Comparison of ENCODE assay signal across 15 cellular contexts in the genomic region with DNA sequence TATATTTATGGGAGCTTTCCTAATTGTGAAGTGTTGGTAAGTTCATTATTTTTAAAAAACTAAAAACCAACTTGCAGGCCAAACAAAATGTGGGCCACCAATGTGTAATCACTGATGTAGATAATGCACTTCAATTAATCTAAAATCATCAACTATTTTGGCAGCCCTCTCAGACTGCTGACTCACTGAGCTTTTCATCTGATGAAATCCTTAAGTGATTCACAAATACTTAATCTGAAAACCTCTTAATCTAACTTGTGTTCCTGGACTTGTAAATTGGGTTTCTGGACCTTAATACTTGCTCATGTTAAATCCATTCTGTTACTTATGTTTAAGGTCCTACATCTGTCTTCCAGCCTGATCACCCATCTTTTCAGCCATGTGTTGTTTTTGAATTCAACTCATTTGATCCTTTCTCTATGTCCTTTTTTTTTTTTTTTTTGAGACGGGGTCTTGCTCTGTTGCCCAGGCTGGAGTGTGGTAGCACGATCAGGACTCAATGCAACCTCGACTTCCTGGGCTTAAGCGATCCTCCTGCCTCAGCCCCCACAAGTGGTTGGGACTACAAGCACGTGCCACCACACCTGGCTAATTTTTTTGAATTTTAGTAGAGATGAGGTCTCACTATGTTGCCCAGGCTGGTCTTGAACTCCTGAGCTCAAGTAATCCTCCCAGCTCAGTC. TPM values are rescaled to one million over a fixed set of nuclear protein-coding genes. Genes with fewer than 3 reads are reported as not detected.
DNase-seq lines count a peak whose midpoint lies in the region; ATAC-seq, FAIRE-seq and TF ChIP-seq lines count a peak whose summit lies in the region.
"Had no signal": no experiment of that assay in that cellular context is flagged by ENCODE, and none has a peak within 500 bp of the region (broad histone marks: within the 10 kb centered on the region; RNA-seq: fewer than 3 reads in every experiment).

No MANE protein-coding gene starts in this region.

- H3K9me3 Mint-ChIP-seq in activated T-cell treated with anti-CD3 and anti-CD28 coated beads, Interleukin-2, amount 50 U/mL, for 24 hours, result no peaks in the 10 kb centered on the region

- H3K9me1 ChIP-seq in K562 (ENCODE audit: control insufficient read depth, insufficient read depth, low read length), result peaks cover under 1% of the 10 kb centered on the region

- no peak for TF ChIP-seq CTCF in K562 (IDR thresholded peaks at IDR 0.05 in 2 of 3, conservative IDR thresholded peaks at IDR 0.05 in 1 of 3; ENCODE audit: insufficient read depth in 2 of 3, low read depth in 1 of 3, low read length in 3 of 3)
- no peak for TF ChIP-seq CTCF in retinal pigment epithelial cell (conservative IDR thresholded peaks at IDR 0.05; ENCODE audit: low read depth, low read length)
- TF ChIP-seq CTCF in esophagus muscularis mucosa (IDR thresholded peaks at IDR 0.05), result no peak
- no peak for TF ChIP-seq CTCF in mucosa of descending colon (IDR thresholded peaks at IDR 0.05)

- H2AFZ ChIP-seq in K562 (ENCODE audit: low read depth, low read length), result no peak overlapping the region

- no peak overlapping the region for H3K4me2 ChIP-seq in K562 (ENCODE audit: insufficient read depth, low read length)

- WGBS in K562 (ENCODE audit: insufficient coverage, low coverage, missing lambda C conversion rate), result 83% methylated on average over 3 of the region's 5 CpGs
- WGBS in esophagus muscularis mucosa, result 76% methylated on average over 5 of the region's 5 CpGs

- H3K4me1 Mint-ChIP-seq in activated T-cell treated with anti-CD3 and anti-CD28 coated beads, Interleukin-2, amount 50 U/mL, for 24 hours (ENCODE audit: low read depth), result peaks cover 76% of the 10 kb centered on the region

- H3K4me3 ChIP-seq in K562 (no peak overlapping the region), retinal pigment epithelial cell (ENCODE audit: low read length) (no peak overlapping the region), esophagus muscularis mucosa (no peak overlapping the region), mucosa of descending colon (no peak overlapping the region)
- H3K4me3 ChIP-seq: gastrocnemius medialis, upper lobe of left lung had no signal

- H3K4me1 ChIP-seq in K562 (replicated peaks in 1 of 2; ENCODE audit: control insufficient read depth in 2 of 2, insufficient read depth in 2 of 2, low read length in 2 of 2) (peaks cover 11 to 17% of the 10 kb centered on the region in 2 experiments; a peak in 4 of 5 replicates), esophagus muscularis mucosa (no peaks in the 10 kb centered on the region), mucosa of descending colon (ENCODE audit: low read depth) (no peaks in the 10 kb centered on the region)
- H3K4me1 ChIP-seq: gastrocnemius medialis had no signal

- no peak overlapping the region for H3K4me3 Mint-ChIP-seq in activated T-cell treated with anti-CD3 and anti-CD28 coated beads, Interleukin-2, amount 50 U/mL, for 24 hours

- TF ChIP-seq RAD21 in K562 (CRISPR knock-in tag; conservative IDR thresholded peaks at IDR 0.05 in 1 of 2, IDR thresholded peaks at IDR 0.05 in 1 of 2), result no peak

- H3K79me2 ChIP-seq in K562 (ENCODE audit: control insufficient read depth, insufficient read depth, low read length), result peaks cover 93% of the 10 kb centered on the region

- in situ Hi-C loops in K562 (cut with MboI), result no loop called here

- no peaks in the 10 kb centered on the region for H3K27me3 Mint-ChIP-seq in activated T-cell treated with anti-CD3 and anti-CD28 coated beads, Interleukin-2, amount 50 U/mL, for 24 hours

- H3K27me3 ChIP-seq in K562 (ENCODE audit: control insufficient read depth in 2 of 2, insufficient read depth in 2 of 2, low read length in 2 of 2) (no peaks in the 10 kb centered on the region), esophagus muscularis mucosa (no peaks in the 10 kb centered on the region)
- H3K27me3 ChIP-seq: gastrocnemius medialis, upper lobe of left lung had no signal

- peak; percentile 52 for FAIRE-seq in K562 (lab: Jason Lieb, UNC)
- FAIRE-seq: RCC 7860 had no signal

- H3K36me3 Mint-ChIP-seq in activated T-cell treated with anti-CD3 and anti-CD28 coated beads, Interleukin-2, amount 50 U/mL, for 24 hours (ENCODE audit: low read depth), result peaks cover 37% of the 10 kb centered on the region

- no peak overlapping the region for H3K9ac ChIP-seq in K562 (ENCODE audit: insufficient read depth in 1 of 2, low read depth in 2 of 2, low read length in 2 of 2)

- H3K9me3 ChIP-seq in K562 (replicated peaks; ENCODE audit: control insufficient read depth, insufficient read depth, low read depth, low read length) (no peaks in the 10 kb centered on the region), esophagus muscularis mucosa (no peaks in the 10 kb centered on the region), mucosa of descending colon (no peaks in the 10 kb centered on the region)
- H3K9me3 ChIP-seq: gastrocnemius medialis, upper lobe of left lung had no signal

- no TSS peak for BruUV-seq in K562 (replicated peaks; lab: Mats Ljungman, UMichigan)

- TF ChIP-seq EP300 in K562 (IDR thresholded peaks at IDR 0.05; ENCODE audit: low read length) (no peak), esophagus muscularis mucosa (IDR thresholded peaks at IDR 0.05) (no peak)

- H3K27ac ChIP-seq in K562 (ENCODE audit: extremely low read depth, low read depth, low read length) (peak overlapping the region; percentile 1; the same call in 1 of the 3 replicates), esophagus muscularis mucosa (replicated peaks in 1 of 4) (no peak overlapping the region)
- H3K27ac ChIP-seq: gastrocnemius medialis, upper lobe of left lung had no signal

- intact Hi-C loops in K562 (cut with micrococcal nuclease) (loop anchor here (5.0 kb wide), 1 partner anchor 138 kb away; no protein-coding TSS in a partner anchor), esophagus muscularis mucosa (cut with DNase I) (no loop called here), mucosa of descending colon (cut with DNase I, micrococcal nuclease) (no loop called here)

- no peak for DNase-seq in activated T-cell treated with anti-CD3 and anti-CD28 coated beads, Interleukin-2, amount 50 U/mL, for 24 hours
- DNase-seq in activated T-cell treated with anti-CD3 and anti-CD28 coated beads, Interleukin-2, amount 50 U/mL, for 48 hours, result no peak
- DNase-seq in NCI-H82 treated with DMSO at 0.1 percent for 48 hours (lab: John Stamatoyannopoulos, UW; ENCODE audit: unreplicated experiment) (peak; percentile 20), K562 (ENCODE audit: extremely low read depth in 1 of 4, low spot score in 3 of 4) (no peak), retinal pigment epithelial cell (ENCODE audit: low read depth) (peak; percentile 9), esophagus muscularis mucosa (ENCODE audit: extremely low spot score) (no peak), mucosa of descending colon (no peak), dermis blood vessel endothelial cell (no peak)
- DNase-seq: amygdala, gastrocnemius medialis, NCI-H1092 treated with DMSO at 0.1 percent for 48 hours, upper lobe of left lung had no signal

- peak; percentile 39; the same call in 1 of the 2 replicates for TF ChIP-seq POLR2A in K562 (conservative IDR thresholded peaks at IDR 0.05)
- TF ChIP-seq POLR2A in esophagus muscularis mucosa (IDR thresholded peaks at IDR 0.05; ENCODE audit: low read depth), result no peak

- H4K20me1 ChIP-seq in K562 (replicated peaks; ENCODE audit: control insufficient read depth, insufficient read depth, low read length), result peaks cover 6% of the 10 kb centered on the region; the same call in 1 of the 2 replicates

- POLR2A ChIA-PET in K562 (lab: Yijun Ruan, JAX), result interaction anchor here (0.7 to 1.1 kb wide), 2 partner anchors 11 to 19 kb away, joined by 3 to 4 read pairs; no protein-coding TSS in a partner anchor

- no peak for ATAC-seq in K562
- ATAC-seq in mucosa of descending colon, result no peak
- ATAC-seq: gastrocnemius medialis had no signal

- H3K27ac Mint-ChIP-seq in activated T-cell treated with anti-CD3 and anti-CD28 coated beads, Interleukin-2, amount 50 U/mL, for 24 hours, result peak overlapping the region; percentile 85
- H3K27ac Mint-ChIP-seq: progenitor cell of endocrine pancreas had no signal

- CTCF ChIA-PET in K562 (lab: Yijun Ruan, JAX; ENCODE audit: low intra/inter-chr PET ratio), result no interaction called here

- H3K36me3 ChIP-seq in K562 (ENCODE audit: control insufficient read depth, insufficient read depth, low read length) (peaks cover 78% of the 10 kb centered on the region), esophagus muscularis mucosa (no peaks in the 10 kb centered on the region), mucosa of descending colon (ENCODE audit: low read depth) (no peaks in the 10 kb centered on the region)
- H3K36me3 ChIP-seq: gastrocnemius medialis, upper lobe of left lung had no signal

RNA-seq across cellular contexts. Expression of gene PRKCB, which starts 39.0 kb away (rescaled TPM):
- 589 and 727 TPM in 2 replicates for total RNA-seq in K562 (2011; cell fraction: chromatin; rRNA removed; ENCODE audit: low replicate concordance)
- total RNA-seq in K562 (2011; cell fraction: nucleolus; rRNA removed), result 260 and 276 TPM in 2 replicates
- total RNA-seq in K562 (2011; cell fraction: nucleoplasm; rRNA removed), result 490 and 887 TPM in 2 replicates
- total RNA-seq in K562 (2014; rRNA removed), result 111 and 151 TPM in 2 replicates
- 184 and 197 TPM in 2 replicates for total RNA-seq in K562 (2014; rRNA removed; fragmentation: Illumina TruSeq; extraction: Trizol)
- 140 and 148 TPM in 2 replicates for total RNA-seq in K562 (2015; rRNA removed; fragmentation: Illumina TruSeq; extraction: Trizol)
- 199 and 214 TPM in 2 replicates for total RNA-seq in K562 (2021)
- 157 and 276 TPM in 2 replicates for polyA plus RNA-seq in K562 (2011; rRNA removed)
- polyA plus RNA-seq in K562 (2011; cell fraction: cytosol; rRNA removed), result 122 and 401 TPM in 2 replicates
- 204 and 318 TPM in 2 replicates for polyA plus RNA-seq in K562 (2011; cell fraction: nucleus; rRNA removed)
- polyA plus RNA-seq in K562 (2012), result 162 and 213 TPM in 2 replicates
- 161 and 185 TPM in 2 replicates for polyA plus RNA-seq in K562 (2014; fragmentation: Illumina TruSeq; extraction: Trizol)
- polyA plus RNA-seq in K562 (2014; fragmentation: Nextera tagmentation; extraction: Ambion mirVana), result 10 to 100 TPM; 49.9 to 64.3 TPM
- 102 and 116 TPM in 2 replicates for polyA plus RNA-seq in K562 (2014; rRNA removed)
- 397 and 705 TPM in 2 replicates for polyA minus RNA-seq in K562 (2011; rRNA and poly(A)+ RNA removed)
- polyA minus RNA-seq in K562 (2011; cell fraction: cytosol; rRNA and poly(A)+ RNA removed), result 224 and 329 TPM in 2 replicates
- polyA minus RNA-seq in K562 (2011; cell fraction: nucleus; rRNA and poly(A)+ RNA removed), result 155 and 218 TPM in 2 replicates
- 10 to 100 TPM in 2 of 4 donors, 1 to 10 TPM in 2; 5.8 to 15.6 (median 9.7) TPM for total RNA-seq in esophagus muscularis mucosa
- total RNA-seq in mucosa of descending colon, result 10 to 100 TPM in 1 of 3 donors, 1 to 10 TPM in 2; 7.4 to 29.0 (median 8.2) TPM
- not detected in 2 replicates for total RNA-seq in dermis blood vessel endothelial cell
- polyA plus RNA-seq: AG04450 had no signal

Comparison
In these comparisons a context has a peak if more than half of its experiments do, and no peak if none do; other contexts are left out.
1. DNase-seq: peak in NCI-H82 treated with DMSO at 0.1 percent for 48 hours (single experiment) and retinal pigment epithelial cell (single experiment); none in activated T-cell treated with anti-CD3 and anti-CD28 coated beads, Interleukin-2, amount 50 U/mL, for 24 hours (single experiment), activated T-cell treated with anti-CD3 and anti-CD28 coated beads, Interleukin-2, amount 50 U/mL, for 48 hours (0 of 2), K562 (0 of 4), esophagus muscularis mucosa (single experiment), mucosa of descending colon (0 of 3) and dermis blood vessel endothelial cell (single experiment).